ENCODE assay signal across 10 cellular contexts in genomic region chr7:24318326-24318725, GRCh38. TPM values are rescaled to one million over a fixed set of nuclear protein-coding genes. Genes with fewer than 3 reads are reported as not detected.
DNase-seq lines count a peak whose midpoint lies in the region; ATAC-seq and TF ChIP-seq lines count a peak whose summit lies in the region.
"Had no signal": no experiment of that assay in that cellular context is flagged by ENCODE, and none has a peak within 500 bp of the region (broad histone marks: within the 10 kb centered on the region; RNA-seq: fewer than 3 reads in every experiment).

No MANE protein-coding gene starts in this region.

- TF ChIP-seq RAD21 in Ishikawa (IDR thresholded peaks at IDR 0.05; ENCODE audit: low read depth), result peak; percentile 62

- no peak overlapping the region for H2AK5ac ChIP-seq in mesendoderm (ENCODE audit: low read length)

- intact Hi-C loops in natural killer cell (cut with micrococcal nuclease), result no loop called here

- no CpG with 5 or more reads among the region's 6 CpGs for WGBS in mesendoderm (ENCODE audit: extremely low coverage, insufficient coverage, low lambda C conversion rate)

- no peak for ATAC-seq in GM19455 (IDR thresholded peaks at IDR 0.05; ENCODE audit: unreplicated experiment)
- ATAC-seq in natural killer cell, result no peak
- ATAC-seq in HG03039 (IDR thresholded peaks at IDR 0.05; ENCODE audit: unreplicated experiment), result no peak

- H3K27me3 ChIP-seq in GM06990 (replicated peaks; ENCODE audit: control insufficient read depth, insufficient read depth, low read length) (no peaks in the 10 kb centered on the region), mesendoderm (ENCODE audit: insufficient read depth, low read length, poor library complexity) (no peaks in the 10 kb centered on the region)

- H3K79me1 ChIP-seq in mesendoderm (ENCODE audit: low read length), result no peaks in the 10 kb centered on the region

- H3K27me3 Mint-ChIP-seq in brain (no peaks in the 10 kb centered on the region), natural killer cell (ENCODE audit: low read depth in 2 of 2) (peaks cover 7 to 52% of the 10 kb centered on the region in 2 donors)

- H3K36me3 Mint-ChIP-seq in brain (no peaks in the 10 kb centered on the region), natural killer cell (no peaks in the 10 kb centered on the region)

- H4K5ac ChIP-seq in mesendoderm (ENCODE audit: low read length), result no peak overlapping the region

- peaks cover 7% of the 10 kb centered on the region for H3K4me1 Mint-ChIP-seq in brain
- no peaks in the 10 kb centered on the region for H3K4me1 Mint-ChIP-seq in natural killer cell

- no peak overlapping the region for H2BK5ac ChIP-seq in mesendoderm (ENCODE audit: low read length)

- H3K4me1 ChIP-seq in mesendoderm (ENCODE audit: control insufficient read depth, low read depth, low read length), result no peaks in the 10 kb centered on the region

- H3K23ac ChIP-seq in mesendoderm (ENCODE audit: low read length), result no peak overlapping the region

- H3K4me3 Mint-ChIP-seq in brain (no peak overlapping the region), natural killer cell (no peak overlapping the region)

- no peak overlapping the region for H3K27ac Mint-ChIP-seq in brain
- H3K27ac Mint-ChIP-seq in natural killer cell, result no peak overlapping the region

- TF ChIP-seq EP300 in Ishikawa (IDR thresholded peaks at IDR 0.05; ENCODE audit: borderline replicate concordance), result no peak

- H3K9ac ChIP-seq in mesendoderm (ENCODE audit: low read length), result no peak overlapping the region

- no peak overlapping the region for H3K4ac ChIP-seq in mesendoderm (ENCODE audit: low read depth, low read length)

- H3K9me3 Mint-ChIP-seq in brain, result peaks cover 0 to 2% (median 0%) of the 10 kb centered on the region in 5 experiments
- no peaks in the 10 kb centered on the region for H3K9me3 Mint-ChIP-seq in natural killer cell

- TF ChIP-seq CTCF in GM06990 (IDR thresholded peaks at IDR 0.05; ENCODE audit: insufficient read depth, low read length, poor library complexity, severe bottlenecking), result peak; percentile 82
- peak; percentile 30 to 49 for TF ChIP-seq CTCF in brain (conservative IDR thresholded peaks at IDR 0.05)
- no peak for TF ChIP-seq CTCF in natural killer cell (IDR thresholded peaks at IDR 0.05)

- H3K27ac ChIP-seq in mesendoderm (ENCODE audit: low read depth, low read length), result no peak overlapping the region

- no peak overlapping the region for H3K4me3 ChIP-seq in GM06990 (replicated peaks; ENCODE audit: low read depth, low read length)
- H3K4me3 ChIP-seq in mesendoderm (ENCODE audit: low read length), result no peak overlapping the region
- H3K4me3 ChIP-seq: lung had no signal

- DNase-seq in GM06990 (ENCODE audit: extremely low read depth, insufficient read length), result peak; percentile 19
- peak; percentile 83 for DNase-seq in mesendoderm
- DNase-seq in natural killer cell, result no peak
- DNase-seq in central memory CD4-positive, alpha-beta T cell, result no peak
- DNase-seq: activated gamma-delta T cell had no signal

- H3K36me3 ChIP-seq in GM06990 (ENCODE audit: control insufficient read depth, insufficient read depth, low read length), result no peaks in the 10 kb centered on the region
- H3K36me3 ChIP-seq in mesendoderm (ENCODE audit: control insufficient read depth, insufficient read depth, low read length), result no peaks in the 10 kb centered on the region

- H3K56ac ChIP-seq in mesendoderm (ENCODE audit: low read length), result no peak overlapping the region

- no peaks in the 10 kb centered on the region for H3K79me2 ChIP-seq in mesendoderm (ENCODE audit: control insufficient read depth, insufficient read depth, low read length)

- no peak overlapping the region for H4K8ac ChIP-seq in mesendoderm (ENCODE audit: low read depth, low read length)

- no peak overlapping the region for H3K4me2 ChIP-seq in mesendoderm (ENCODE audit: low read length)

- no peak overlapping the region for H2BK15ac ChIP-seq in mesendoderm (replicated peaks; ENCODE audit: low read depth)

- H2BK120ac ChIP-seq in mesendoderm (ENCODE audit: low read depth, low read length), result no peak overlapping the region

- no peak overlapping the region for H3K18ac ChIP-seq in mesendoderm (ENCODE audit: low read length)

TF ChIP-seq in Ishikawa, 13 proteins besides CTCF, POLR2A, EP300 and RAD21:
- TF ChIP-seq CREB1 (IDR thresholded peaks at IDR 0.05; ENCODE audit: low read depth) (no peak), REST (IDR thresholded peaks at IDR 0.05; ENCODE audit: low read depth) (no peak), TCF12 (IDR thresholded peaks at IDR 0.05; ENCODE audit: low read depth) (no peak), CEBPB (IDR thresholded peaks at IDR 0.05) (no peak), MAX (IDR thresholded peaks at IDR 0.05) (no peak), TEAD4 (IDR thresholded peaks at IDR 0.05) (no peak), TAF1 (IDR thresholded peaks at IDR 0.05; ENCODE audit: low read depth) (no peak), NFIC (IDR thresholded peaks at IDR 0.05) (no peak), EGR1 (IDR thresholded peaks at IDR 0.05) (no peak), ZBTB7A (IDR thresholded peaks at IDR 0.05; ENCODE audit: low read depth) (no peak), YY1 (IDR thresholded peaks at IDR 0.05; ENCODE audit: low read depth) (no peak), FOXM1 (IDR thresholded peaks at IDR 0.05; ENCODE audit: borderline replicate concordance, low read depth) (no peak)

RNA-seq across cellular contexts. Expression of gene NPY, which starts 34.3 kb away (rescaled TPM):
- polyA plus RNA-seq in brain (ENCODE audit: insufficient read depth, low read depth, low replicate concordance), result 9.0 TPM
- 14.1 TPM for polyA plus RNA-seq in mesendoderm (2013, experiment 1 of 2)
- 14.2 TPM for polyA plus RNA-seq in mesendoderm (2013, experiment 2 of 2)
- not detected for total RNA-seq in natural killer cell
- total RNA-seq: lung had no signal
- polyA plus RNA-seq: lung had no signal

Comparison
In these comparisons a context has a peak if more than half of its experiments do, and no peak if none do; other contexts are left out.
1. DNase-seq: peak in GM06990 (single experiment) and mesendoderm (single experiment); none in natural killer cell (single experiment) and central memory CD4-positive, alpha-beta T cell (single experiment).